15 cellular contexts compared by ENCODE assay signal in genomic region chr9:136081113-136081825, GRCh38. TPM values are rescaled to one million over a fixed set of nuclear protein-coding genes. Genes with fewer than 3 reads are reported as not detected.
DNase-seq lines count a peak whose midpoint lies in the region; ATAC-seq and TF ChIP-seq lines count a peak whose summit lies in the region.
"Had no signal": no experiment of that assay in that cellular context is flagged by ENCODE, and none has a peak within 500 bp of the region (broad histone marks: within the 10 kb centered on the region; RNA-seq: fewer than 3 reads in every experiment).

No MANE protein-coding gene starts in this region.

- 60 to 72% methylated on average over 23 to 25 of the region's 27 CpGs for WGBS in upper lobe of left lung, 2 donors

- no peaks in the 10 kb centered on the region for H3K9me3 Mint-ChIP-seq in activated naive CD4-positive, alpha-beta T cell treated with anti-CD3 and anti-CD28 coated beads, Interleukin-2, amount 50 U/mL, for 72 hours
- H3K9me3 Mint-ChIP-seq: dendritic cell treated with granulocyte-macrophage colony-stimulating factor and Interleukin-4, amounts not matched to agents 40 ng/mL and 50 ng/mL, for 4 days; nephron progenitor cell; T-helper 1 cell treated with Interleukin-12 subunit alpha and Interleukin-12 subunit beta and Interleukin-4 antibody, amounts not matched to agents 30 μg/mL and 1 μg/mL, for 36 hours had no signal

- TF ChIP-seq CTCF in upper lobe of left lung (IDR thresholded peaks at IDR 0.05): no peak

- H3K36me3 Mint-ChIP-seq in activated naive CD4-positive, alpha-beta T cell treated with anti-CD3 and anti-CD28 coated beads, Interleukin-2, amount 50 U/mL, for 72 hours: no peaks in the 10 kb centered on the region

- H3K4me3 ChIP-seq in upper lobe of left lung: no peak overlapping the region
- H3K4me3 ChIP-seq: uterus had no signal

- H3K9me3 ChIP-seq in upper lobe of left lung: no peaks in the 10 kb centered on the region
- H3K9me3 ChIP-seq: uterus had no signal

- no peak for TF ChIP-seq POLR2A in upper lobe of left lung (IDR thresholded peaks at IDR 0.05)

- peaks cover 0 to 5% (median 0%) of the 10 kb centered on the region in 4 donors for H3K36me3 ChIP-seq in upper lobe of left lung
- H3K36me3 ChIP-seq: uterus had no signal

- H3K27me3 ChIP-seq in upper lobe of left lung: no peaks in the 10 kb centered on the region
- H3K27me3 ChIP-seq: foreskin keratinocyte, uterus had no signal

- peak; percentile 8 for DNase-seq in activated naive CD4-positive, alpha-beta T cell treated with anti-CD3 and anti-CD28 coated beads, Interleukin-2, amount 50 U/mL, for 16 hours
- no peak for DNase-seq in activated naive CD4-positive, alpha-beta T cell treated with anti-CD3 and anti-CD28 coated beads, Interleukin-2, amount 50 U/mL, for 72 hours (ENCODE audit: low spot score in 2 of 2)
- DNase-seq in NCI-H510A (lab: John Stamatoyannopoulos, UW) (peak; percentile 49), left ventricle myocardium superior (peak; percentile 65), upper lobe of left lung (peak; percentile 47 to 79), cerebellar cortex (ENCODE audit: low spot score) (no peak)
- no peak for DNase-seq in activated effector memory CD4-positive, alpha-beta T cell treated with anti-CD3 and anti-CD28 coated beads, Interleukin-2, amount 50 U/mL, for 16 hours
- DNase-seq: foreskin keratinocyte; NCI-H526; nephron progenitor cell; stimulated activated CD8-positive, alpha-beta memory T cell treated with anti-CD3 and anti-CD28 coated beads, Interleukin-4, amount 100 ng/mL, for 48 hours; uterus had no signal

- TF ChIP-seq EP300 in upper lobe of left lung (IDR thresholded peaks at IDR 0.05): no peak

- intact Hi-C loops in left ventricle myocardium superior (cut with micrococcal nuclease): no loop called here

- peaks cover 39 to 69% (median 50%) of the 10 kb centered on the region in 4 donors for H3K4me1 ChIP-seq in upper lobe of left lung
- H3K4me1 ChIP-seq: foreskin keratinocyte had no signal

- no peak overlapping the region for H3K27ac Mint-ChIP-seq in activated naive CD4-positive, alpha-beta T cell treated with anti-CD3 and anti-CD28 coated beads, Interleukin-2, amount 50 U/mL, for 72 hours
- H3K27ac Mint-ChIP-seq: dendritic cell treated with granulocyte-macrophage colony-stimulating factor and Interleukin-4, amounts not matched to agents 40 ng/mL and 50 ng/mL, for 4 days; nephron progenitor cell; T-helper 1 cell treated with Interleukin-12 subunit alpha and Interleukin-12 subunit beta and Interleukin-4 antibody, amounts not matched to agents 30 μg/mL and 1 μg/mL, for 36 hours had no signal

- H3K27ac ChIP-seq in upper lobe of left lung: peak overlapping the region; percentile 6 to 55 (median 27)
- H3K27ac ChIP-seq: foreskin keratinocyte, uterus had no signal

- no peak for ATAC-seq in activated naive CD4-positive, alpha-beta T cell treated with anti-CD3 and anti-CD28 coated beads, Interleukin-2, amount 50 U/mL, for 72 hours
- no peak for ATAC-seq in left ventricle myocardium superior
- ATAC-seq in upper lobe of left lung (ENCODE audit: low FRiP score in 2 of 2): no peak
- no peak for ATAC-seq in HG03139 (IDR thresholded peaks at IDR 0.05; ENCODE audit: unreplicated experiment)
- ATAC-seq: foreskin keratinocyte had no signal

RNA-seq across cellular contexts. Expression of gene NACC2, which starts 13.8 kb away (rescaled TPM):
- total RNA-seq in activated naive CD4-positive, alpha-beta T cell treated with anti-CD3 and anti-CD28 coated beads, Interleukin-2, amount 50 U/mL, for 72 hours: 10 to 100 TPM in 1 of 2 donors, 1 to 10 TPM in 1; 4.5 to 10.0 TPM
- total RNA-seq in left ventricle myocardium superior (39.1 TPM), upper lobe of left lung (10 to 100 TPM; 16.8 to 38.4 (median 31.3) TPM)

RNA-seq across cellular contexts. Expression of gene TMEM250, which starts 37.4 kb away (rescaled TPM):
- total RNA-seq in activated naive CD4-positive, alpha-beta T cell treated with anti-CD3 and anti-CD28 coated beads, Interleukin-2, amount 50 U/mL, for 72 hours: 10 to 100 TPM; 13.3 to 26.2 TPM
- total RNA-seq in left ventricle myocardium superior: 16.6 TPM
- total RNA-seq in upper lobe of left lung: 10 to 100 TPM; 37.6 to 49.6 (median 38.4) TPM

Comparison
In these comparisons a context has a peak if more than half of its experiments do, and no peak if none do; other contexts are left out.
1. DNase-seq: peak in activated naive CD4-positive, alpha-beta T cell treated with anti-CD3 and anti-CD28 coated beads, Interleukin-2, amount 50 U/mL, for 16 hours (single experiment), NCI-H510A (single experiment), left ventricle myocardium superior (single experiment) and upper lobe of left lung (2 of 2); none in activated naive CD4-positive, alpha-beta T cell treated with anti-CD3 and anti-CD28 coated beads, Interleukin-2, amount 50 U/mL, for 72 hours (0 of 2), activated effector memory CD4-positive, alpha-beta T cell treated with anti-CD3 and anti-CD28 coated beads, Interleukin-2, amount 50 U/mL, for 16 hours (single experiment) and cerebellar cortex (single experiment).